In the genomic region with DNA sequence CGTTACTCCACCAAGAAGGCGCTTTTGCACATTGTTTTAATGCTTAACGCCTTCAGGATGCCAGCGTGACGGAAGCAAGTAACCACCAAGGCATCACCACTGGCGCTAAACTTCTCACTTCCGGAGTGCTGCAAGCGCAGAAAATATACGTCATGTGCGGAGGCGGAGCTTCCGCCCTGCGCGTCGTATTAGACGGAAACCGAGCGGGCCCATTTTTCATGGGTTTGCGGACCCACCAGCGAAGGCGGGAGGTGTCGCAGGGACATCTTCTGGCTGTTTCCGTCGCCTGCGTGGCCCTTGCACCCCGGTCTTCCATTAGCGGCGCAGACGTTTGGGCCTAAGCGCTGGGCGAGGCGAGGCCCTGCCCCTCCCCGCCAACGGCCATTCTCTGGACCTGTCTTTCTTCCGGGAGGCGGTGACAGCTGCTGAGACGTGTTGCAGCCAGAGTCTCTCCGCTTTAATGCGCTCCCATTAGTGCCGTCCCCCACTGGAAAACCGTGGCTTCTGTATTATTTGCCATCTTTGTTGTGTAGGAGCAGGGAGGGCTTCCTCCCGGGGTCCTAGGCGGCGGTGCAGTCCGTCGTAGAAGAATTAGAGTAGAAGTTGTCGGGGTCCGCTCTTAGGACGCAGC, we compare ENCODE assay signal across 1 cellular context.
TF ChIP-seq lines count a peak whose summit lies in the region.

A gene (plus strand): TSS at position 403 of the 631 bp plus-strand sequence. CDS start 235 bp downstream, outside the sequence.

TF ChIP-seq in HepG2, 621 proteins besides CTCF, POLR2A, EP300 and RAD21 (continued from another document and continues in another):
- TF ChIP-seq MIER3 (CRISPR knock-in tag; IDR thresholded peaks at IDR 0.05; ENCODE audit: borderline replicate concordance) (peak; percentile 84; the same call in 1 of the 2 replicates), ZNF296 (CRISPR knock-in tag; conservative IDR thresholded peaks at IDR 0.05) (no peak; the same call in 1 of the 2 replicates), ETV5 (CRISPR knock-in tag; IDR thresholded peaks at IDR 0.05; ENCODE audit: borderline replicate concordance) (peak; percentile 93), SRSF1 (optimal IDR thresholded peaks at IDR 0.05; ENCODE audit: low read depth, low read length) (peak; percentile 64), KLF12 (CRISPR knock-in tag; IDR thresholded peaks at IDR 0.05; ENCODE audit: borderline replicate concordance) (peak; percentile 62; the same call in 1 of the 2 replicates), CBFB (CRISPR knock-in tag; IDR thresholded peaks at IDR 0.05) (peak; percentile 77), KMT2A (CRISPR knock-in tag; IDR thresholded peaks at IDR 0.05) (peak; percentile 83), NFKBIZ (CRISPR knock-in tag; IDR thresholded peaks at IDR 0.05) (0 out of 2 replicates have a peak, but pooled peaks have one; percentile 83), RNF2 (conservative IDR thresholded peaks at IDR 0.05; ENCODE audit: low read depth) (no peak), MED1 (CRISPR knock-in tag; IDR thresholded peaks at IDR 0.05) (peak; percentile 89), RFX3 (CRISPR knock-in tag; IDR thresholded peaks at IDR 0.05) (no peak), BHLHE40 (IDR thresholded peaks at IDR 0.05; ENCODE audit: low read length) (peak; percentile 28), ZNF317 (CRISPR knock-in tag; IDR thresholded peaks at IDR 0.05) (peak; percentile 85), ZNF343 (CRISPR knock-in tag; IDR thresholded peaks at IDR 0.05) (peak; percentile 42; the same call in 1 of the 2 replicates), SOX13 (IDR thresholded peaks at IDR 0.05) (no peak), SOX13 (CRISPR knock-in tag; conservative IDR thresholded peaks at IDR 0.05 in 1 of 2, IDR thresholded peaks at IDR 0.05 in 1 of 2) (peak in 1 of 2 experiments; percentile 57; a peak in 1 of 4 replicates), ZNF24 (IDR thresholded peaks at IDR 0.05) (no peak), ZNF17 (CRISPR knock-in tag; IDR thresholded peaks at IDR 0.05) (no peak), NR2F2 (IDR thresholded peaks at IDR 0.05; ENCODE audit: borderline replicate concordance, low read depth) (peak; percentile 26; the same call in 1 of the 2 replicates), ELF1 (CRISPR knock-in tag; IDR thresholded peaks at IDR 0.05) (peak; percentile 99), HNRNPL (IDR thresholded peaks at IDR 0.05; ENCODE audit: low read depth, low read length) (no peak), ZNF720 (CRISPR knock-in tag; IDR thresholded peaks at IDR 0.05) (no peak), ATRX (CRISPR knock-in tag; IDR thresholded peaks at IDR 0.05; ENCODE audit: borderline replicate concordance) (no peak), ZNF724P (CRISPR knock-in tag; IDR thresholded peaks at IDR 0.05; ENCODE audit: borderline replicate concordance) (peak; percentile 57; the same call in 1 of the 2 replicates), ZNF850 (CRISPR knock-in tag; conservative IDR thresholded peaks at IDR 0.05) (no peak), ZNF557 (CRISPR knock-in tag; IDR thresholded peaks at IDR 0.05) (peak; percentile 76; the same call in 1 of the 2 replicates), ZNF761 (CRISPR knock-in tag; conservative IDR thresholded peaks at IDR 0.05) (peak; percentile 77; the same call in 1 of the 2 replicates), SYNCRIP (IDR thresholded peaks at IDR 0.05; ENCODE audit: insufficient read depth, low read depth, low read length) (no peak), NFATC3 (CRISPR knock-in tag; IDR thresholded peaks at IDR 0.05) (no peak), ZFP36L1 (CRISPR knock-in tag; IDR thresholded peaks at IDR 0.05) (0 out of 2 replicates have a peak, but pooled peaks have one; percentile 6), YEATS2 (CRISPR knock-in tag; IDR thresholded peaks at IDR 0.05; ENCODE audit: borderline replicate concordance) (peak; percentile 98), ZNF383 (CRISPR knock-in tag; IDR thresholded peaks at IDR 0.05; ENCODE audit: borderline replicate concordance) (no peak), ZNF547 (CRISPR knock-in tag; IDR thresholded peaks at IDR 0.05) (peak; percentile 85; the same call in 1 of the 2 replicates), ZNF326 (CRISPR knock-in tag; IDR thresholded peaks at IDR 0.05; ENCODE audit: borderline replicate concordance) (no peak), TAF1 (CRISPR knock-in tag; IDR thresholded peaks at IDR 0.05) (peak; percentile 80; the same call in 1 of the 2 replicates), ZNF746 (CRISPR knock-in tag; IDR thresholded peaks at IDR 0.05) (peak; percentile 83; the same call in 1 of the 2 replicates), TCF7L2 (IDR thresholded peaks at IDR 0.05; ENCODE audit: low read depth, low read length) (no peak)
- TF ChIP-seq, protein P1, sequence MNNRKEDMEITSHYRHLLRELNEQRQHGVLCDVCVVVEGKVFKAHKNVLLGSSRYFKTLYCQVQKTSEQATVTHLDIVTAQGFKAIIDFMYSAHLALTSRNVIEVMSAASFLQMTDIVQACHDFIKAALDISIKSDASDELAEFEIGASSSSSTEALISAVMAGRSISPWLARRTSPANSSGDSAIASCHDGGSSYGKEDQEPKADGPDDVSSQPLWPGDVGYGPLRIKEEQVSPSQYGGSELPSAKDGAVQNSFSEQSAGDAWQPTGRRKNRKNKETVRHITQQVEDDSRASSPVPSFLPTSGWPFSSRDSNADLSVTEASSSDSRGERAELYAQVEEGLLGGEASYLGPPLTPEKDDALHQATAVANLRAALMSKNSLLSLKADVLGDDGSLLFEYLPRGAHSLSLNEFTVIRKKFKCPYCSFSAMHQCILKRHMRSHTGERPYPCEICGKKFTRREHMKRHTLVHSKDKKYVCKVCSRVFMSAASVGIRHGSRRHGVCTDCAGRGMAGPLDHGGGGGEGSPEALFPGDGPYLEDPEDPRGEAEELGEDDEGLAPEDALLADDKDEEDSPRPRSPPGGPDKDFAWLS (CRISPR knock-in tag; IDR thresholded peaks at IDR 0.05; ENCODE audit: borderline replicate concordance) = no peak
- TF ChIP-seq, protein P2, sequence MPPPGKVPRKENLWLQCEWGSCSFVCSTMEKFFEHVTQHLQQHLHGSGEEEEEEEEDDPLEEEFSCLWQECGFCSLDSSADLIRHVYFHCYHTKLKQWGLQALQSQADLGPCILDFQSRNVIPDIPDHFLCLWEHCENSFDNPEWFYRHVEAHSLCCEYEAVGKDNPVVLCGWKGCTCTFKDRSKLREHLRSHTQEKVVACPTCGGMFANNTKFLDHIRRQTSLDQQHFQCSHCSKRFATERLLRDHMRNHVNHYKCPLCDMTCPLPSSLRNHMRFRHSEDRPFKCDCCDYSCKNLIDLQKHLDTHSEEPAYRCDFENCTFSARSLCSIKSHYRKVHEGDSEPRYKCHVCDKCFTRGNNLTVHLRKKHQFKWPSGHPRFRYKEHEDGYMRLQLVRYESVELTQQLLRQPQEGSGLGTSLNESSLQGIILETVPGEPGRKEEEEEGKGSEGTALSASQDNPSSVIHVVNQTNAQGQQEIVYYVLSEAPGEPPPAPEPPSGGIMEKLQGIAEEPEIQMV (CRISPR knock-in tag; IDR thresholded peaks at IDR 0.05; ENCODE audit: low read depth) = peak; percentile 87; the same call in 1 of the 2 replicates
- TF ChIP-seq, protein P3, sequence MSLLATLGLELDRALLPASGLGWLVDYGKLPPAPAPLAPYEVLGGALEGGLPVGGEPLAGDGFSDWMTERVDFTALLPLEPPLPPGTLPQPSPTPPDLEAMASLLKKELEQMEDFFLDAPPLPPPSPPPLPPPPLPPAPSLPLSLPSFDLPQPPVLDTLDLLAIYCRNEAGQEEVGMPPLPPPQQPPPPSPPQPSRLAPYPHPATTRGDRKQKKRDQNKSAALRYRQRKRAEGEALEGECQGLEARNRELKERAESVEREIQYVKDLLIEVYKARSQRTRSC (CRISPR knock-in tag; IDR thresholded peaks at IDR 0.05; ENCODE audit: low read depth) = no peak
- TF ChIP-seq, protein P4, sequence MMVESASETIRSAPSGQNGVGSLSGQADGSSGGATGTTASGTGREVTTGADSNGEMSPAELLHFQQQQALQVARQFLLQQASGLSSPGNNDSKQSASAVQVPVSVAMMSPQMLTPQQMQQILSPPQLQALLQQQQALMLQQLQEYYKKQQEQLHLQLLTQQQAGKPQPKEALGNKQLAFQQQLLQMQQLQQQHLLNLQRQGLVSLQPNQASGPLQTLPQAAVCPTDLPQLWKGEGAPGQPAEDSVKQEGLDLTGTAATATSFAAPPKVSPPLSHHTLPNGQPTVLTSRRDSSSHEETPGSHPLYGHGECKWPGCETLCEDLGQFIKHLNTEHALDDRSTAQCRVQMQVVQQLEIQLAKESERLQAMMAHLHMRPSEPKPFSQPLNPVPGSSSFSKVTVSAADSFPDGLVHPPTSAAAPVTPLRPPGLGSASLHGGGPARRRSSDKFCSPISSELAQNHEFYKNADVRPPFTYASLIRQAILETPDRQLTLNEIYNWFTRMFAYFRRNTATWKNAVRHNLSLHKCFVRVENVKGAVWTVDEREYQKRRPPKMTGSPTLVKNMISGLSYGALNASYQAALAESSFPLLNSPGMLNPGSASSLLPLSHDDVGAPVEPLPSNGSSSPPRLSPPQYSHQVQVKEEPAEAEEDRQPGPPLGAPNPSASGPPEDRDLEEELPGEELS (CRISPR knock-in tag; IDR thresholded peaks at IDR 0.05) = peak; percentile 72
- TF ChIP-seq, protein P5, sequence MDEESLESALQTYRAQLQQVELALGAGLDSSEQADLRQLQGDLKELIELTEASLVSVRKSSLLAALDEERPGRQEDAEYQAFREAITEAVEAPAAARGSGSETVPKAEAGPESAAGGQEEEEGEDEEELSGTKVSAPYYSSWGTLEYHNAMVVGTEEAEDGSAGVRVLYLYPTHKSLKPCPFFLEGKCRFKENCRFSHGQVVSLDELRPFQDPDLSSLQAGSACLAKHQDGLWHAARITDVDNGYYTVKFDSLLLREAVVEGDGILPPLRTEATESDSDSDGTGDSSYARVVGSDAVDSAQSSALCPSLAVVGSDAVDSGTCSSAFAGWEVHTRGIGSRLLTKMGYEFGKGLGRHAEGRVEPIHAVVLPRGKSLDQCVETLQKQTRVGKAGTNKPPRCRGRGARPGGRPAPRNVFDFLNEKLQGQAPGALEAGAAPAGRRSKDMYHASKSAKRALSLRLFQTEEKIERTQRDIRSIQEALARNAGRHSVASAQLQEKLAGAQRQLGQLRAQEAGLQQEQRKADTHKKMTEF (CRISPR knock-in tag; IDR thresholded peaks at IDR 0.05) = peak; percentile 94
- TF ChIP-seq, protein P6, sequence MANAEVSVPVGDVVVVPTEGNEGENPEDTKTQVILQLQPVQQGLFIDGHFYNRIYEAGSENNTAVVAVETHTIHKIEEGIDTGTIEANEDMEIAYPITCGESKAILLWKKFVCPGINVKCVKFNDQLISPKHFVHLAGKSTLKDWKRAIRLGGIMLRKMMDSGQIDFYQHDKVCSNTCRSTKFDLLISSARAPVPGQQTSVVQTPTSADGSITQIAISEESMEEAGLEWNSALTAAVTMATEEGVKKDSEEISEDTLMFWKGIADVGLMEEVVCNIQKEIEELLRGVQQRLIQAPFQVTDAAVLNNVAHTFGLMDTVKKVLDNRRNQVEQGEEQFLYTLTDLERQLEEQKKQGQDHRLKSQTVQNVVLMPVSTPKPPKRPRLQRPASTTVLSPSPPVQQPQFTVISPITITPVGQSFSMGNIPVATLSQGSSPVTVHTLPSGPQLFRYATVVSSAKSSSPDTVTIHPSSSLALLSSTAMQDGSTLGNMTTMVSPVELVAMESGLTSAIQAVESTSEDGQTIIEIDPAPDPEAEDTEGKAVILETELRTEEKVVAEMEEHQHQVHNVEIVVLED (CRISPR knock-in tag; IDR thresholded peaks at IDR 0.05; ENCODE audit: borderline replicate concordance) = peak; percentile 91; the same call in 1 of the 2 replicates
- TF ChIP-seq, protein P7, sequence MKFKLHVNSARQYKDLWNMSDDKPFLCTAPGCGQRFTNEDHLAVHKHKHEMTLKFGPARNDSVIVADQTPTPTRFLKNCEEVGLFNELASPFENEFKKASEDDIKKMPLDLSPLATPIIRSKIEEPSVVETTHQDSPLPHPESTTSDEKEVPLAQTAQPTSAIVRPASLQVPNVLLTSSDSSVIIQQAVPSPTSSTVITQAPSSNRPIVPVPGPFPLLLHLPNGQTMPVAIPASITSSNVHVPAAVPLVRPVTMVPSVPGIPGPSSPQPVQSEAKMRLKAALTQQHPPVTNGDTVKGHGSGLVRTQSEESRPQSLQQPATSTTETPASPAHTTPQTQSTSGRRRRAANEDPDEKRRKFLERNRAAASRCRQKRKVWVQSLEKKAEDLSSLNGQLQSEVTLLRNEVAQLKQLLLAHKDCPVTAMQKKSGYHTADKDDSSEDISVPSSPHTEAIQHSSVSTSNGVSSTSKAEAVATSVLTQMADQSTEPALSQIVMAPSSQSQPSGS (CRISPR knock-in tag; IDR thresholded peaks at IDR 0.05) = peak; percentile 81
- TF ChIP-seq, protein P8, sequence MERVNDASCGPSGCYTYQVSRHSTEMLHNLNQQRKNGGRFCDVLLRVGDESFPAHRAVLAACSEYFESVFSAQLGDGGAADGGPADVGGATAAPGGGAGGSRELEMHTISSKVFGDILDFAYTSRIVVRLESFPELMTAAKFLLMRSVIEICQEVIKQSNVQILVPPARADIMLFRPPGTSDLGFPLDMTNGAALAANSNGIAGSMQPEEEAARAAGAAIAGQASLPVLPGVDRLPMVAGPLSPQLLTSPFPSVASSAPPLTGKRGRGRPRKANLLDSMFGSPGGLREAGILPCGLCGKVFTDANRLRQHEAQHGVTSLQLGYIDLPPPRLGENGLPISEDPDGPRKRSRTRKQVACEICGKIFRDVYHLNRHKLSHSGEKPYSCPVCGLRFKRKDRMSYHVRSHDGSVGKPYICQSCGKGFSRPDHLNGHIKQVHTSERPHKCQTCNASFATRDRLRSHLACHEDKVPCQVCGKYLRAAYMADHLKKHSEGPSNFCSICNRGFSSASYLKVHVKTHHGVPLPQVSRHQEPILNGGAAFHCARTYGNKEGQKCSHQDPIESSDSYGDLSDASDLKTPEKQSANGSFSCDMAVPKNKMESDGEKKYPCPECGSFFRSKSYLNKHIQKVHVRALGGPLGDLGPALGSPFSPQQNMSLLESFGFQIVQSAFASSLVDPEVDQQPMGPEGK (CRISPR knock-in tag; IDR thresholded peaks at IDR 0.05) = peak; percentile 85
- TF ChIP-seq, protein P9, sequence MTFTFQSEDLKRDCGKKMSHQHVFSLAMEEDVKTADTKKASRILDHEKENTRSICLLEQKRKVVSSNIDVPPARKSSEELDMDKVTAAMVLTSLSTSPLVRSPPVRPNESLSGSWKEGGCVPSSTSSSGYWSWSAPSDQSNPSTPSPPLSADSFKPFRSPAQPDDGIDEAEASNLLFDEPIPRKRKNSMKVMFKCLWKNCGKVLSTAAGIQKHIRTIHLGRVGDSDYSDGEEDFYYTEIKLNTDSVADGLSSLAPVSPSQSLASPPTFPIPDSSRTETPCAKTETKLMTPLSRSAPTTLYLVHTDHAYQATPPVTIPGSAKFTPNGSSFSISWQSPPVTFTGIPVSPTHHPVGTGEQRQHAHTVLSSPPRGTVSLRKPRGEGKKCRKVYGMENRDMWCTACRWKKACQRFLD (CRISPR knock-in tag; IDR thresholded peaks at IDR 0.05; ENCODE audit: borderline replicate concordance) = peak; percentile 65; the same call in 1 of the 2 replicates
- TF ChIP-seq, protein P10, sequence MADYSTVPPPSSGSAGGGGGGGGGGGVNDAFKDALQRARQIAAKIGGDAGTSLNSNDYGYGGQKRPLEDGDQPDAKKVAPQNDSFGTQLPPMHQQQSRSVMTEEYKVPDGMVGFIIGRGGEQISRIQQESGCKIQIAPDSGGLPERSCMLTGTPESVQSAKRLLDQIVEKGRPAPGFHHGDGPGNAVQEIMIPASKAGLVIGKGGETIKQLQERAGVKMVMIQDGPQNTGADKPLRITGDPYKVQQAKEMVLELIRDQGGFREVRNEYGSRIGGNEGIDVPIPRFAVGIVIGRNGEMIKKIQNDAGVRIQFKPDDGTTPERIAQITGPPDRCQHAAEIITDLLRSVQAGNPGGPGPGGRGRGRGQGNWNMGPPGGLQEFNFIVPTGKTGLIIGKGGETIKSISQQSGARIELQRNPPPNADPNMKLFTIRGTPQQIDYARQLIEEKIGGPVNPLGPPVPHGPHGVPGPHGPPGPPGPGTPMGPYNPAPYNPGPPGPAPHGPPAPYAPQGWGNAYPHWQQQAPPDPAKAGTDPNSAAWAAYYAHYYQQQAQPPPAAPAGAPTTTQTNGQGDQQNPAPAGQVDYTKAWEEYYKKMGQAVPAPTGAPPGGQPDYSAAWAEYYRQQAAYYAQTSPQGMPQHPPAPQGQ (CRISPR knock-in tag; IDR thresholded peaks at IDR 0.05; ENCODE audit: borderline replicate concordance) = peak; percentile 33; the same call in 1 of the 2 replicates
